ENCODE assay signal across 16 cellular contexts in the genomic region with DNA sequence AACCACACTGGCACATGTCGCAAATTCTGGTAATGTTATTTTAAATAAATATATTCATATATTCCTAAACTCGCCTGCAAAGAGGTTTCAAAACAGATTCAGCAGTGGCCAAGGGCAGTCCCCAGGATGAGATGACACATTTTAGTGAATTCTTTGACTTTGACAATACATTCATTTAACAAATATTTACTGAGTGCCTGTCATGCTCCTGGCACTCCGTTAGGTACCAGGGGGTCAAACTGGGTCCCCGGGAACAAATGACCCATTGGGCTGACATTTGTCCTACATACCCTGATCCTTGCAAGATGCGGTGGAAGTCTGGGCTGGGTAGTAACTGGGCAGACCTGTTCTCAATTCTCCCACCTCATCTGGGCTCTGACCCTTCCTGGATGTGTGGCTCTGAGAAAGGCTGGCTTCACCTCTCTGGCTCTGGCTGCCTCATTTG.
A peak's percentile ranks its signal among the peaks of the same experiment; 100 is the strongest.
DNase-seq lines count a peak whose midpoint lies in the region; ATAC-seq and TF ChIP-seq lines count a peak whose summit lies in the region.
"Had no signal": no experiment of that assay in that cellular context is flagged by ENCODE, and none has a peak within 500 bp of the region (broad histone marks: within the 10 kb centered on the region; RNA-seq: fewer than 3 reads in every experiment).

No MANE protein-coding gene starts in this region.

- H3K4me3 Mint-ChIP-seq in Calu3 (ENCODE audit: low read depth, unreplicated experiment) (no peak overlapping the region), natural killer cell (no peak overlapping the region)
- H3K4me3 Mint-ChIP-seq in activated CD8-positive, alpha-beta T cell treated with anti-CD3 and anti-CD28 coated beads for 36 hours: no peak overlapping the region
- H3K4me3 Mint-ChIP-seq: activated naive CD8-positive, alpha-beta T cell treated with anti-CD3 and anti-CD28 coated beads, Interleukin-2, amount 10 ng/mL, durations not matched to agents 7 days and 5 days; neural progenitor cell had no signal

- TF ChIP-seq CTCF in Calu3 (IDR thresholded peaks at IDR 0.05; ENCODE audit: unreplicated experiment): no peak
- no peak for TF ChIP-seq CTCF in activated CD8-positive, alpha-beta T cell treated with anti-CD3 and anti-CD28 coated beads for 36 hours (IDR thresholded peaks at IDR 0.05)
- no peak for TF ChIP-seq CTCF in natural killer cell (IDR thresholded peaks at IDR 0.05)
- TF ChIP-seq CTCF in colonic mucosa (IDR thresholded peaks at IDR 0.05): no peak

- H3K9me3 ChIP-seq in colonic mucosa: no peaks in the 10 kb centered on the region
- H3K9me3 ChIP-seq: BE2C, testis had no signal

- no peaks in the 10 kb centered on the region for H3K9me3 Mint-ChIP-seq in Calu3 (ENCODE audit: low read depth, unreplicated experiment)
- H3K9me3 Mint-ChIP-seq in activated CD8-positive, alpha-beta T cell treated with anti-CD3 and anti-CD28 coated beads for 36 hours: no peaks in the 10 kb centered on the region
- no peaks in the 10 kb centered on the region for H3K9me3 Mint-ChIP-seq in natural killer cell
- H3K9me3 Mint-ChIP-seq: activated naive CD8-positive, alpha-beta T cell treated with anti-CD3 and anti-CD28 coated beads, Interleukin-2, amount 10 ng/mL, durations not matched to agents 7 days and 5 days; neural progenitor cell had no signal

- CTCF ChIA-PET in Calu3 (lab: Charles Lee): no interaction called here
- CTCF ChIA-PET in activated CD8-positive, alpha-beta T cell treated with anti-CD3 and anti-CD28 coated beads for 36 hours (lab: Charles Lee): interaction anchor here (0.7 to 1.8 kb wide), 2 partner anchors 46 to 198 kb away, joined by 3 to 6 read pairs; no protein-coding TSS in a partner anchor

- H3K9ac ChIP-seq in colonic mucosa (ENCODE audit: low read depth in 2 of 2, low read length in 2 of 2): no peak overlapping the region
- H3K9ac ChIP-seq: neural progenitor cell had no signal

- H3K27ac Mint-ChIP-seq in Calu3 (ENCODE audit: unreplicated experiment) (no peak overlapping the region), natural killer cell (peak overlapping the region; percentile 73 to 98)
- H3K27ac Mint-ChIP-seq in activated CD8-positive, alpha-beta T cell treated with anti-CD3 and anti-CD28 coated beads for 36 hours: peak overlapping the region; percentile 81
- H3K27ac Mint-ChIP-seq: activated naive CD8-positive, alpha-beta T cell treated with anti-CD3 and anti-CD28 coated beads, Interleukin-2, amount 10 ng/mL, durations not matched to agents 7 days and 5 days; neural progenitor cell had no signal

- H3K4me1 Mint-ChIP-seq in Calu3 (ENCODE audit: low read depth, unreplicated experiment) (no peaks in the 10 kb centered on the region), natural killer cell (peaks cover 41 to 51% of the 10 kb centered on the region in 2 donors)
- H3K4me1 Mint-ChIP-seq in activated CD8-positive, alpha-beta T cell treated with anti-CD3 and anti-CD28 coated beads for 36 hours (ENCODE audit: low read depth): peaks cover 87% of the 10 kb centered on the region

- H3K27me3 Mint-ChIP-seq in Calu3 (ENCODE audit: unreplicated experiment) (no peaks in the 10 kb centered on the region), natural killer cell (ENCODE audit: low read depth in 2 of 2) (no peaks in the 10 kb centered on the region)
- H3K27me3 Mint-ChIP-seq in activated CD8-positive, alpha-beta T cell treated with anti-CD3 and anti-CD28 coated beads for 36 hours: no peaks in the 10 kb centered on the region
- H3K27me3 Mint-ChIP-seq: activated naive CD8-positive, alpha-beta T cell treated with anti-CD3 and anti-CD28 coated beads, Interleukin-2, amount 10 ng/mL, durations not matched to agents 7 days and 5 days had no signal

- H3K36me3 ChIP-seq in colonic mucosa: no peaks in the 10 kb centered on the region
- H3K36me3 ChIP-seq: neural progenitor cell had no signal

- peak; percentile 4 for ATAC-seq in activated CD8-positive, alpha-beta T cell treated with anti-CD3 and anti-CD28 coated beads for 36 hours
- no peak for ATAC-seq in natural killer cell

- no peak overlapping the region for H3K4me3 ChIP-seq in colonic mucosa
- H3K4me3 ChIP-seq: neural progenitor cell, testis had no signal

- H3K4me1 ChIP-seq in colonic mucosa: no peaks in the 10 kb centered on the region
- H3K4me1 ChIP-seq: testis had no signal

- intact Hi-C loops in Calu3 (cut with micrococcal nuclease; ENCODE audit: unreplicated experiment): loop anchor here (5.0 kb wide), 1 partner anchor 199 kb away; no protein-coding TSS in a partner anchor
- intact Hi-C loops in activated CD8-positive, alpha-beta T cell treated with anti-CD3 and anti-CD28 coated beads for 36 hours (cut with micrococcal nuclease): no loop called here
- intact Hi-C loops in natural killer cell (cut with micrococcal nuclease): no loop called here
- intact Hi-C loops in colonic mucosa (cut with DNase I): no loop called here

- no peak overlapping the region for H3K27ac ChIP-seq in colonic mucosa
- H3K27ac ChIP-seq: neural progenitor cell, testis had no signal

- peak; percentile 38 for DNase-seq in AG20443 (ENCODE audit: low spot score)
- DNase-seq in Calu3: peak; percentile 28
- peak; percentile 60 for DNase-seq in activated CD8-positive, alpha-beta T cell treated with anti-CD3 and anti-CD28 coated beads for 36 hours
- DNase-seq in natural killer cell: no peak
- DNase-seq in NCI-H748 treated with DMSO at 0.1 percent for 48 hours (lab: John Stamatoyannopoulos, UW): no peak
- no peak for DNase-seq in colonic mucosa
- DNase-seq in activated gamma-delta T cell treated with Interleukin-2 at 50 U/mL for 16 hours: no peak
- DNase-seq: activated naive CD8-positive, alpha-beta T cell treated with anti-CD3 and anti-CD28 coated beads, Interleukin-2, amount 10 ng/mL, durations not matched to agents 7 days and 5 days; BE2C; DMS53; effector memory CD4-positive, alpha-beta T cell; NCI-H1930; NCI-H524 treated with DMSO at 0.1 percent for 48 hours; retina; testis had no signal

- POLR2A ChIA-PET in activated CD8-positive, alpha-beta T cell treated with anti-CD3 and anti-CD28 coated beads for 36 hours (lab: Charles Lee): no interaction called here

- no peaks in the 10 kb centered on the region for H3K36me3 Mint-ChIP-seq in Calu3 (ENCODE audit: insufficient read depth, unreplicated experiment)
- peaks cover 82% of the 10 kb centered on the region for H3K36me3 Mint-ChIP-seq in activated CD8-positive, alpha-beta T cell treated with anti-CD3 and anti-CD28 coated beads for 36 hours (ENCODE audit: low read depth)
- H3K36me3 Mint-ChIP-seq in natural killer cell: peaks cover 4% of the 10 kb centered on the region

- H3K27me3 ChIP-seq in colonic mucosa: no peaks in the 10 kb centered on the region
- H3K27me3 ChIP-seq: BE2C, neural progenitor cell, testis had no signal

- no TSS peak for BruUV-seq in Calu3 (replicated peaks; lab: Mats Ljungman, UMichigan)

Comparison
In these comparisons a context has a peak if more than half of its experiments do, and no peak if none do; other contexts are left out.
1. DNase-seq: peak in AG20443 (single experiment), Calu3 (single experiment) and activated CD8-positive, alpha-beta T cell treated with anti-CD3 and anti-CD28 coated beads for 36 hours (single experiment); none in natural killer cell (single experiment), NCI-H748 treated with DMSO at 0.1 percent for 48 hours (single experiment), colonic mucosa (single experiment) and activated gamma-delta T cell treated with Interleukin-2 at 50 U/mL for 16 hours (single experiment).